ENCODE assay signal across 8 cellular contexts in the genomic region with DNA sequence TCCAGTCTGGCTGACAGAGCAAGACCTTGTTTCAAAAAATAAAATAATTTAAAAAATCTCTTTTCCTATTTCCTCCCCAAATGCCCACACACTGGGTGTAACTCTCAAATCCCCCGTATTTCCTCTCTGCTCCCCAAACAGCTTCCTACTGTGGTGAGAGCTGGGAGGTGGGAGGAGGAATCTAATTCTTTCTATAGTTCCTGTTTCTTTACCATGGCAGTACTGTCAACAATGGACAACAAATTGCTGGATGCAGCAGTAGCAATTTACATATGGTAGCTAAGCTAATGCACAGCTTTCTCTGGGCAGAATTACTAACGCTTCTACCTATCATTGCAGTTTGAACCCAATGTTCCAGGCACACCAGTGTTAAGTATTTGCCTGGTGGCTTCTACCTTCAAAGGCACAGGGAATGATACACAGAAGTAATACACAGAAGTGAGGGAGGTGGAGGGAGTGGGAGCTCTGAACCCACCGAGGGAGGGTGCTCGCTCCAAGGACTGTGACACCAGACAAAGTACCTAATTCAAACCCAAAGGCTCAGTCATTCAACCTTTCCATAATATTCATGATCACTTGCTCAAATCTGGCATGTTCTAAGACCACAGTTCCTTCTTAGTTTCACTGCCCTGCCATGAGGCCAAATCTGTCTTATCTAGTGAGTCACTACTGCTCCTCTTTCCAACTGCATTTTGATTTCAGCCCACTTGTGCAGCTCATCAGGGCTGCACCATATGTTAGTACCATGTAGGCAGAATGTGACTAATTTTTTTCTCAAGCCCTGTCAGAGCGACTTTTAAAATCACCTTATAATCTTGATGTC. TPM values are rescaled to one million over a fixed set of nuclear protein-coding genes. Genes with fewer than 3 reads are reported as not detected.
DNase-seq lines count a peak whose midpoint lies in the region; ATAC-seq lines count a peak whose summit lies in the region.

No MANE protein-coding gene starts in this region.

- peak overlapping the region; percentile 76 to 91 for H3K27ac Mint-ChIP-seq in activated naive CD4-positive, alpha-beta T cell treated with anti-CD3 and anti-CD28 coated beads, Interleukin-2, amount 50 U/mL, for 72 hours

- ATAC-seq in GM21367 (IDR thresholded peaks at IDR 0.05; ENCODE audit: unreplicated experiment): peak; percentile 41
- peak; percentile 97 to 98 for ATAC-seq in activated naive CD4-positive, alpha-beta T cell treated with anti-CD3 and anti-CD28 coated beads, Interleukin-2, amount 50 U/mL, for 72 hours

- H3K9me3 Mint-ChIP-seq in activated naive CD4-positive, alpha-beta T cell treated with anti-CD3 and anti-CD28 coated beads, Interleukin-2, amount 50 U/mL, for 72 hours: no peaks in the 10 kb centered on the region

- peak; percentile 58 for DNase-seq in AG20443 (ENCODE audit: low spot score)
- DNase-seq in NCI-H2171 (lab: John Stamatoyannopoulos, UW): peak; percentile 46
- DNase-seq in activated naive CD4-positive, alpha-beta T cell treated with anti-CD3 and anti-CD28 coated beads, Interleukin-2, amount 50 U/mL, for 72 hours (ENCODE audit: low spot score in 2 of 2): peak; percentile 42 to 60
- DNase-seq in hippocampal formation (lab: John Stamatoyannopoulos, UW): peak; percentile 8 to 67
- DNase-seq in stimulated activated CD8-positive, alpha-beta memory T cell treated with anti-CD3 and anti-CD28 coated beads, Interleukin-4, amount 100 ng/mL, for 48 hours: peak; percentile 56
- no peak for DNase-seq in NCI-H1417 treated with DMSO at 0.1 percent for 48 hours (lab: John Stamatoyannopoulos, UW)
- DNase-seq in NCI-H2081 treated with DMSO at 0.1 percent for 48 hours (lab: John Stamatoyannopoulos, UW): no peak

- no peaks in the 10 kb centered on the region for H3K36me3 Mint-ChIP-seq in activated naive CD4-positive, alpha-beta T cell treated with anti-CD3 and anti-CD28 coated beads, Interleukin-2, amount 50 U/mL, for 72 hours

RNA-seq across cellular contexts. Expression of a gene that starts 37.9 kb away (rescaled TPM):
- total RNA-seq in activated naive CD4-positive, alpha-beta T cell treated with anti-CD3 and anti-CD28 coated beads, Interleukin-2, amount 50 U/mL, for 72 hours: 100 to 1,000 TPM; 105 to 128 TPM

RNA-seq across cellular contexts. Expression of a gene that starts 50.4 kb away (rescaled TPM):
- 10 to 100 TPM; 20.4 to 37.5 TPM for total RNA-seq in activated naive CD4-positive, alpha-beta T cell treated with anti-CD3 and anti-CD28 coated beads, Interleukin-2, amount 50 U/mL, for 72 hours

Comparison
In these comparisons a context has a peak if more than half of its experiments do, and no peak if none do; other contexts are left out.
1. DNase-seq: peak in AG20443 (single experiment), NCI-H2171 (single experiment), activated naive CD4-positive, alpha-beta T cell treated with anti-CD3 and anti-CD28 coated beads, Interleukin-2, amount 50 U/mL, for 72 hours (2 of 2), hippocampal formation (2 of 2) and stimulated activated CD8-positive, alpha-beta memory T cell treated with anti-CD3 and anti-CD28 coated beads, Interleukin-4, amount 100 ng/mL, for 48 hours (single experiment); none in NCI-H1417 treated with DMSO at 0.1 percent for 48 hours (single experiment) and NCI-H2081 treated with DMSO at 0.1 percent for 48 hours (single experiment).